ENCODE assay signal across 1 cellular context in the genomic region with DNA sequence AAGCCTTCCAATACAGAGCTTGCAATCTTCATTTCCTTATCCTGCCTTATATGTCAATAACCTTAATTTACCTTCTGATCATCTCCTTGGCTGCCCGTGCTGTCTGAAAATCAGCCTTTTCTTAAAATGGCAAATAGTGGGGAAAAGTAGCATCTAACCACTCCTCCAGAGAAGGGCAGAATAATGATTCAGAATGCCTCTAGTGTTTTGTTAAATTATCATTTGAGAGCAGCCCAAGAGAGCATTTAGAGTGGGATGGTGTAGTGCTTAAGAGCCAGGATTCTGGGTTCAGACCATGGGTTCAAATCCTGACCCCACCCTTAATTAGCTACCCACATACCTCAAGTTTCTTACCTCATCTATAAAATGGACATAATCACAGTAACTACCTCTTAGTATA.
TF ChIP-seq lines count a peak whose summit lies in the region.

No MANE protein-coding gene starts in this region.

TF ChIP-seq in GM12878, 131 proteins besides CTCF, POLR2A, EP300 and RAD21:
- TF ChIP-seq, protein P1, sequence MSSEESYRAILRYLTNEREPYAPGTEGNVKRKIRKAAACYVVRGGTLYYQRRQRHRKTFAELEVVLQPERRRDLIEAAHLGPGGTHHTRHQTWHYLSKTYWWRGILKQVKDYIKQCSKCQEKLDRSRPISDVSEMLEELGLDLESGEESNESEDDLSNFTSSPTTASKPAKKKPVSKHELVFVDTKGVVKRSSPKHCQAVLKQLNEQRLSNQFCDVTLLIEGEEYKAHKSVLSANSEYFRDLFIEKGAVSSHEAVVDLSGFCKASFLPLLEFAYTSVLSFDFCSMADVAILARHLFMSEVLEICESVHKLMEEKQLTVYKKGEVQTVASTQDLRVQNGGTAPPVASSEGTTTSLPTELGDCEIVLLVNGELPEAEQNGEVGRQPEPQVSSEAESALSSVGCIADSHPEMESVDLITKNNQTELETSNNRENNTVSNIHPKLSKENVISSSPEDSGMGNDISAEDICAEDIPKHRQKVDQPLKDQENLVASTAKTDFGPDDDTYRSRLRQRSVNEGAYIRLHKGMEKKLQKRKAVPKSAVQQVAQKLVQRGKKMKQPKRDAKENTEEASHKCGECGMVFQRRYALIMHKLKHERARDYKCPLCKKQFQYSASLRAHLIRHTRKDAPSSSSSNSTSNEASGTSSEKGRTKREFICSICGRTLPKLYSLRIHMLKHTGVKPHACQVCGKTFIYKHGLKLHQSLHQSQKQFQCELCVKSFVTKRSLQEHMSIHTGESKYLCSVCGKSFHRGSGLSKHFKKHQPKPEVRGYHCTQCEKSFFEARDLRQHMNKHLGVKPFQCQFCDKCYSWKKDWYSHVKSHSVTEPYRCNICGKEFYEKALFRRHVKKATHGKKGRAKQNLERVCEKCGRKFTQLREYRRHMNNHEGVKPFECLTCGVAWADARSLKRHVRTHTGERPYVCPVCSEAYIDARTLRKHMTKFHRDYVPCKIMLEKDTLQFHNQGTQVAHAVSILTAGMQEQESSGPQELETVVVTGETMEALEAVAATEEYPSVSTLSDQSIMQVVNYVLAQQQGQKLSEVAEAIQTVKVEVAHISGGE (CRISPR knock-in tag; IDR thresholded peaks at IDR 0.05) = no peak
- TF ChIP-seq, protein P2, sequence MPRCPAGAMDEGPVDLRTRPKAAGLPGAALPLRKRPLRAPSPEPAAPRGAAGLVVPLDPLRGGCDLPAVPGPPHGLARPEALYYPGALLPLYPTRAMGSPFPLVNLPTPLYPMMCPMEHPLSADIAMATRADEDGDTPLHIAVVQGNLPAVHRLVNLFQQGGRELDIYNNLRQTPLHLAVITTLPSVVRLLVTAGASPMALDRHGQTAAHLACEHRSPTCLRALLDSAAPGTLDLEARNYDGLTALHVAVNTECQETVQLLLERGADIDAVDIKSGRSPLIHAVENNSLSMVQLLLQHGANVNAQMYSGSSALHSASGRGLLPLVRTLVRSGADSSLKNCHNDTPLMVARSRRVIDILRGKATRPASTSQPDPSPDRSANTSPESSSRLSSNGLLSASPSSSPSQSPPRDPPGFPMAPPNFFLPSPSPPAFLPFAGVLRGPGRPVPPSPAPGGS (IDR thresholded peaks at IDR 0.05; ENCODE audit: borderline replicate concordance, insufficient read depth, low read depth, low read length, poor library complexity, severe bottlenecking) = no peak
- TF ChIP-seq WRNIP1 (IDR thresholded peaks at IDR 0.05; ENCODE audit: borderline replicate concordance, low read depth, low read length) (no peak), DPF2 (IDR thresholded peaks at IDR 0.05) (no peak), CBX3 (IDR thresholded peaks at IDR 0.05; ENCODE audit: borderline replicate concordance, low read depth) (no peak), LARP7 (IDR thresholded peaks at IDR 0.05) (no peak), NFIC (IDR thresholded peaks at IDR 0.05; ENCODE audit: low read depth, low read length) (no peak), STAT1 (conservative IDR thresholded peaks at IDR 0.05) (no peak), ESRRA (IDR thresholded peaks at IDR 0.05; ENCODE audit: low read length) (no peak), ZNF274 (IDR thresholded peaks at IDR 0.05; ENCODE audit: insufficient read depth, insufficient read length) (no peak), SIX5 (IDR thresholded peaks at IDR 0.05; ENCODE audit: low read depth, low read length, severe bottlenecking) (no peak)
- TF ChIP-seq, protein P3, sequence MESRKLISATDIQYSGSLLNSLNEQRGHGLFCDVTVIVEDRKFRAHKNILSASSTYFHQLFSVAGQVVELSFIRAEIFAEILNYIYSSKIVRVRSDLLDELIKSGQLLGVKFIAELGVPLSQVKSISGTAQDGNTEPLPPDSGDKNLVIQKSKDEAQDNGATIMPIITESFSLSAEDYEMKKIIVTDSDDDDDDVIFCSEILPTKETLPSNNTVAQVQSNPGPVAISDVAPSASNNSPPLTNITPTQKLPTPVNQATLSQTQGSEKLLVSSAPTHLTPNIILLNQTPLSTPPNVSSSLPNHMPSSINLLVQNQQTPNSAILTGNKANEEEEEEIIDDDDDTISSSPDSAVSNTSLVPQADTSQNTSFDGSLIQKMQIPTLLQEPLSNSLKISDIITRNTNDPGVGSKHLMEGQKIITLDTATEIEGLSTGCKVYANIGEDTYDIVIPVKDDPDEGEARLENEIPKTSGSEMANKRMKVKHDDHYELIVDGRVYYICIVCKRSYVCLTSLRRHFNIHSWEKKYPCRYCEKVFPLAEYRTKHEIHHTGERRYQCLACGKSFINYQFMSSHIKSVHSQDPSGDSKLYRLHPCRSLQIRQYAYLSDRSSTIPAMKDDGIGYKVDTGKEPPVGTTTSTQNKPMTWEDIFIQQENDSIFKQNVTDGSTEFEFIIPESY (IDR thresholded peaks at IDR 0.05) = no peak
